8 cellular contexts compared by ENCODE assay signal in the genomic region with DNA sequence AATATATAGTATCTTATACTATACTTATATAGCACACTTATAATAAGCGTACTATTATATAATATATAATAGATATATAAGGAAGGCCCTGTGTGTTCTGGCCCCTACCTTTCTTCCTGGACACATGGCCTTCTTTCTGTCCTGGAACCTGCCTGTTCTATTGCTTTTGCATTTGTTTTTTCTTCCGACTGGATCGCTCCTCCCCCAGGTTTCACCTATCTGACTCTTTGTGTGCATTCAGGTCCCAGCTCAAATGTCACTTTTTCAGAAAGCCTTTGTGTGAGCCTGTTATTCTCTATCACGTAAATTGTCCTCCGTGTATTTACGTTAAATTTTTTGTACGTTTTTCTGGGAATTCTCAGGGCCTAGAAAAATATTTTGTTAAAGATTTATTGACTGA. TPM values are rescaled to one million over a fixed set of nuclear protein-coding genes. Genes with fewer than 3 reads are reported as not detected.
DNase-seq lines count a peak whose midpoint lies in the region; ATAC-seq and TF ChIP-seq lines count a peak whose summit lies in the region.

No MANE protein-coding gene starts in this region.

- H3K27ac ChIP-seq in CD4-positive, alpha-beta T cell (ENCODE audit: low read depth, low read length) = peak overlapping the region; percentile 96

- no peaks in the 10 kb centered on the region for H3K9me3 ChIP-seq in CD4-positive, alpha-beta T cell (ENCODE audit: control insufficient read depth, low read length)

- POLR2A ChIA-PET in CD4-positive, alpha-beta T cell (lab: Charles Lee) = interaction anchor here (0.6 to 2.4 kb wide), 20 partner anchors 8 to 551 kb away, joined by 3 to 32 read pairs (median 6); a partner anchor contains a TSS
- POLR2A ChIA-PET in naive thymus-derived CD8-positive, alpha-beta T cell (lab: Charles Lee) = interaction anchor here (0.9 to 1.8 kb wide), 11 partner anchors 15 to 823 kb away, joined by 3 to 26 read pairs (median 5); a partner anchor contains a TSS

- ATAC-seq in CD4-positive, alpha-beta T cell (ENCODE audit: poor library complexity) = no peak
- ATAC-seq in central memory CD8-positive, alpha-beta T cell (replicated peaks; ENCODE audit: extremely low read depth, poor library complexity, severe bottlenecking) = no peak
- ATAC-seq in naive thymus-derived CD8-positive, alpha-beta T cell = no peak
- ATAC-seq in GM21723 (IDR thresholded peaks at IDR 0.05; ENCODE audit: unreplicated experiment) = no peak

- H3K4me3 ChIP-seq in lower leg skin (ENCODE audit: low read depth, poor library complexity, severe bottlenecking) = no peak overlapping the region

- H3K4me3 Mint-ChIP-seq in CD4-positive, alpha-beta T cell = peak overlapping the region; percentile 90
- H3K4me3 Mint-ChIP-seq in central memory CD8-positive, alpha-beta T cell = peak overlapping the region; percentile 97
- H3K4me3 Mint-ChIP-seq in naive thymus-derived CD8-positive, alpha-beta T cell = peak overlapping the region; percentile 81 to 98 (median 92)

- peak overlapping the region; percentile 95 for H3K27ac Mint-ChIP-seq in CD4-positive, alpha-beta T cell
- peak overlapping the region; percentile 83 for H3K27ac Mint-ChIP-seq in central memory CD8-positive, alpha-beta T cell (ENCODE audit: low read depth)
- peak overlapping the region; percentile 87 to 98 (median 96) for H3K27ac Mint-ChIP-seq in naive thymus-derived CD8-positive, alpha-beta T cell

- TF ChIP-seq CTCF in CD4-positive, alpha-beta T cell (IDR thresholded peaks at IDR 0.05) = no peak
- no peak for TF ChIP-seq CTCF in lower leg skin (IDR thresholded peaks at IDR 0.05)

- H3K27me3 Mint-ChIP-seq in CD4-positive, alpha-beta T cell = no peaks in the 10 kb centered on the region
- no peaks in the 10 kb centered on the region for H3K27me3 Mint-ChIP-seq in central memory CD8-positive, alpha-beta T cell
- H3K27me3 Mint-ChIP-seq in naive thymus-derived CD8-positive, alpha-beta T cell = no peaks in the 10 kb centered on the region

- peaks cover 30% of the 10 kb centered on the region for H3K4me1 Mint-ChIP-seq in CD4-positive, alpha-beta T cell (ENCODE audit: low read depth)
- H3K4me1 Mint-ChIP-seq in central memory CD8-positive, alpha-beta T cell = peaks cover 25% of the 10 kb centered on the region
- peaks cover 15 to 17% (median 16%) of the 10 kb centered on the region in 4 donors for H3K4me1 Mint-ChIP-seq in naive thymus-derived CD8-positive, alpha-beta T cell

- peaks cover 31% of the 10 kb centered on the region for H3K36me3 Mint-ChIP-seq in CD4-positive, alpha-beta T cell (ENCODE audit: low read depth)
- peaks cover 25% of the 10 kb centered on the region for H3K36me3 Mint-ChIP-seq in central memory CD8-positive, alpha-beta T cell (ENCODE audit: insufficient read depth)
- no peaks in the 10 kb centered on the region for H3K36me3 Mint-ChIP-seq in naive thymus-derived CD8-positive, alpha-beta T cell

- no peak for TF ChIP-seq POLR2A in lower leg skin (IDR thresholded peaks at IDR 0.05)

- CTCF ChIA-PET in CD4-positive, alpha-beta T cell (lab: Charles Lee) = interaction anchor here (0.8 to 1.4 kb wide), 2 partner anchors 29 to 73 kb away, joined by 3 read pairs; a partner anchor contains a TSS

- intact Hi-C loops in CD4-positive, alpha-beta T cell (cut with DNase I, micrococcal nuclease) = loop anchor here in 1 of 2 experiments (10.0 kb wide), 1 partner anchor 247 kb away; a partner anchor contains a TSS
- intact Hi-C loops in lower leg skin (cut with DNase I; ENCODE audit: low total_unique reads) = no loop called here

- 16 to 19% methylated on average over 7 of the region's 7 CpGs for WGBS in lower leg skin, 2 donors

- H3K27me3 ChIP-seq in CD4-positive, alpha-beta T cell (ENCODE audit: control insufficient read depth, insufficient read depth, low read length) = no peaks in the 10 kb centered on the region

- no peaks in the 10 kb centered on the region for H3K9me3 Mint-ChIP-seq in CD4-positive, alpha-beta T cell
- H3K9me3 Mint-ChIP-seq in central memory CD8-positive, alpha-beta T cell = no peaks in the 10 kb centered on the region
- no peaks in the 10 kb centered on the region for H3K9me3 Mint-ChIP-seq in naive thymus-derived CD8-positive, alpha-beta T cell

- DNase-seq in CD4-positive, alpha-beta T cell = no peak
- peak; percentile 24 for DNase-seq in NCI-H1105 (lab: John Stamatoyannopoulos, UW)
- no peak for DNase-seq in central memory CD8-positive, alpha-beta T cell (ENCODE audit: low spot score in 2 of 2)
- no peak for DNase-seq in naive thymus-derived CD8-positive, alpha-beta T cell
- DNase-seq in lower leg skin (ENCODE audit: low spot score in 2 of 2) = no peak
- DNase-seq in nucleus accumbens (lab: John Stamatoyannopoulos, UW) = no peak
- DNase-seq in ecto neural progenitor cell (ENCODE audit: low spot score) = no peak

RNA-seq across cellular contexts. Expression of a gene that starts 2.9 kb away (rescaled TPM):
- total RNA-seq in CD4-positive, alpha-beta T cell = 10 to 100 TPM; 80.9 to 81.6 TPM
- total RNA-seq in naive thymus-derived CD8-positive, alpha-beta T cell = 10 to 100 TPM; 61.4 to 67.3 TPM
- polyA plus RNA-seq in naive thymus-derived CD8-positive, alpha-beta T cell = 10 to 100 TPM; 27.5 to 53.2 (median 34.7) TPM
- 100 to 1,000 TPM in 3 of 4 donors, 10 to 100 TPM in 1; 91.7 to 128 (median 106) TPM for total RNA-seq in lower leg skin
